9 cellular contexts compared by ENCODE assay signal in genomic region chr10:110600487-110601101, GRCh38. TPM values are rescaled to one million over a fixed set of nuclear protein-coding genes. Genes with fewer than 3 reads are reported as not detected.
DNase-seq lines count a peak whose midpoint lies in the region; ATAC-seq and TF ChIP-seq lines count a peak whose summit lies in the region.
"Had no signal": no experiment of that assay in that cellular context is flagged by ENCODE, and none has a peak within 500 bp of the region (broad histone marks: within the 10 kb centered on the region; RNA-seq: fewer than 3 reads in every experiment).

No MANE protein-coding gene starts in this region.

- H3K27ac ChIP-seq in hepatocyte: no peak overlapping the region
- no peak overlapping the region for H3K27ac ChIP-seq in tibial nerve
- H3K27ac ChIP-seq: BLaER1 had no signal

- H3K9me2 ChIP-seq in hepatocyte (replicated peaks; ENCODE audit: insufficient read depth): no peaks in the 10 kb centered on the region

- H3K79me2 ChIP-seq in hepatocyte: no peaks in the 10 kb centered on the region

- no peak overlapping the region for H3K4me2 ChIP-seq in hepatocyte
- H3K4me2 ChIP-seq: BLaER1 had no signal

- H3K36me3 ChIP-seq in hepatocyte (replicated peaks; ENCODE audit: insufficient read depth, low read depth) (no peaks in the 10 kb centered on the region), tibial nerve (peaks cover 4 to 88% (median 8%) of the 10 kb centered on the region in 3 donors)

- CTCF ChIA-PET in WTC11 (lab: Charles Lee): interaction anchor here (0.6 to 1.8 kb wide), 22 partner anchors 10 to 318 kb away, joined by 3 to 12 read pairs (median 4); partner anchors contain the start of gene SMNDC1

- ATAC-seq in GM19468 (IDR thresholded peaks at IDR 0.05; ENCODE audit: extremely low read depth, unreplicated experiment): peak; percentile 43
- peak; percentile 86 for ATAC-seq in WTC11

- H3K27me3 ChIP-seq in hepatocyte (no peaks in the 10 kb centered on the region), tibial nerve (no peaks in the 10 kb centered on the region)
- H3K27me3 ChIP-seq: BLaER1 had no signal

- TF ChIP-seq POLR2A in tibial nerve (IDR thresholded peaks at IDR 0.05): no peak

- H3K9me3 ChIP-seq in hepatocyte (ENCODE audit: low read depth): no peaks in the 10 kb centered on the region
- no peaks in the 10 kb centered on the region for H3K9me3 ChIP-seq in tibial nerve
- H3K9me3 ChIP-seq: BLaER1 had no signal

- peaks cover 71% of the 10 kb centered on the region for H3K36me3 Mint-ChIP-seq in WTC11

- H4K20me1 ChIP-seq in hepatocyte (ENCODE audit: insufficient read depth, poor library complexity, severe bottlenecking): no peaks in the 10 kb centered on the region
- H4K20me1 ChIP-seq: BLaER1 had no signal

- TF ChIP-seq CTCF in WTC11 (IDR thresholded peaks at IDR 0.05) (peak; percentile 34; the same call in 1 of the 2 replicates), hepatocyte (IDR thresholded peaks at IDR 0.05; ENCODE audit: poor library complexity) (peak; percentile 58), tibial nerve (IDR thresholded peaks at IDR 0.05) (peak in 3 of 5 experiments; percentile 31 to 38 (median 33))

- DNase-seq in DMS153 treated with DMSO at 0.1 percent for 48 hours (lab: John Stamatoyannopoulos, UW; ENCODE audit: unreplicated experiment) (peak; percentile 2), DMS153 (lab: John Stamatoyannopoulos, UW) (no peak), NAMALWA (ENCODE audit: low spot score) (peak; percentile 89), WTC11 (ENCODE audit: low spot score) (no peak), hepatocyte (ENCODE audit: low spot score) (peak; percentile 69), tibial nerve (ENCODE audit: low spot score in 2 of 2) (no peak)
- DNase-seq in NK-92 treated with Interleukin-12 subunit alpha and Interleukin-12 subunit beta, amount 100 ng/mL, for 24 hours (lab: John Stamatoyannopoulos, UW): no peak

- POLR2A ChIA-PET in WTC11 (lab: Charles Lee): interaction anchor here (0.7 to 1.5 kb wide), 3 partner anchors 40 to 296 kb away, joined by 3 to 4 read pairs (median 4); partner anchors contain the start of gene SMNDC1

- H3K27ac Mint-ChIP-seq in WTC11: no peak overlapping the region

- H3K4me1 Mint-ChIP-seq in WTC11: no peaks in the 10 kb centered on the region

- 64% methylated on average over 2 of the region's 2 CpGs for WGBS in hepatocyte (ENCODE audit: low lambda C conversion rate, missing lambda C conversion rate)
- WGBS in tibial nerve, 2 donors: 67 to 73% methylated on average over 2 of the region's 2 CpGs

- TF ChIP-seq EP300 in tibial nerve (IDR thresholded peaks at IDR 0.05): no peak

- no peaks in the 10 kb centered on the region for H3K27me3 Mint-ChIP-seq in WTC11 (ENCODE audit: low read depth)

- no peaks in the 10 kb centered on the region for H3K9me3 Mint-ChIP-seq in WTC11

- H3K4me1 ChIP-seq in hepatocyte (ENCODE audit: insufficient read depth) (no peaks in the 10 kb centered on the region), tibial nerve (no peaks in the 10 kb centered on the region)
- H3K4me1 ChIP-seq: BLaER1 had no signal

- no peak overlapping the region for H3K4me3 Mint-ChIP-seq in WTC11

- no peak overlapping the region for H2AFZ ChIP-seq in hepatocyte

- H3K4me3 ChIP-seq in hepatocyte (no peak overlapping the region), tibial nerve (no peak overlapping the region)
- H3K4me3 ChIP-seq: BLaER1 had no signal

TF ChIP-seq in WTC11, 78 proteins besides CTCF, POLR2A, EP300 and RAD21:
- TF ChIP-seq ATF1 (CRISPR knock-in tag; IDR thresholded peaks at IDR 0.05) (no peak), CDX4 (CRISPR knock-in tag; IDR thresholded peaks at IDR 0.05; ENCODE audit: borderline replicate concordance) (no peak), ZNF423 (CRISPR knock-in tag; IDR thresholded peaks at IDR 0.05) (no peak), ZBTB21 (CRISPR knock-in tag; IDR thresholded peaks at IDR 0.05; ENCODE audit: borderline replicate concordance) (no peak)

RNA-seq across cellular contexts. Expression of gene SMC3, which starts 33.1 kb away (rescaled TPM):
- total RNA-seq in WTC11 (2021) (63.5 to 71.0 TPM (median 65.4 TPM) in 3 replicates), hepatocyte (35.4 and 40.8 TPM in 2 replicates), tibial nerve (10 to 100 TPM; 31.0 to 41.4 (median 33.4) TPM)
- polyA plus RNA-seq in hepatocyte: 53.5 and 64.1 TPM in 2 replicates

RNA-seq across cellular contexts. Expression of gene RBM20, which starts 43.5 kb away (rescaled TPM):
- 0.37 to 0.52 TPM (median 0.41 TPM) in 3 replicates for total RNA-seq in WTC11 (2021)
- total RNA-seq in hepatocyte: 3.1 and 4.0 TPM in 2 replicates
- 3.7 and 6.5 TPM in 2 replicates for polyA plus RNA-seq in hepatocyte
- 1 to 10 TPM; 1.3 to 8.7 (median 2.7) TPM for total RNA-seq in tibial nerve

Comparison
In these comparisons a context has a peak if more than half of its experiments do, and no peak if none do; other contexts are left out.
1. DNase-seq: peak in DMS153 treated with DMSO at 0.1 percent for 48 hours (single experiment), NAMALWA (single experiment) and hepatocyte (single experiment); none in DMS153 (single experiment), WTC11 (single experiment), tibial nerve (0 of 2) and NK-92 treated with Interleukin-12 subunit alpha and Interleukin-12 subunit beta, amount 100 ng/mL, for 24 hours (single experiment).
2. Peak in every context shown above with its lines, with median percentiles within 50 percentile points of each other: CTCF ChIP-seq.